ENCODE assay signal across 8 cellular contexts in genomic region chr1:53945433-53946251, GRCh38. TPM values are rescaled to one million over a fixed set of nuclear protein-coding genes. Genes with fewer than 3 reads are reported as not detected.
A peak's percentile ranks its signal among the peaks of the same experiment; 100 is the strongest.
DNase-seq lines count a peak whose midpoint lies in the region; ATAC-seq and TF ChIP-seq lines count a peak whose summit lies in the region.

TSS of gene IFT25 (minus strand) at chr1:53945699. CDS start at chr1:53940082, 5,617 bp downstream.

- H3K27me3 Mint-ChIP-seq in memory B cell: no peaks in the 10 kb centered on the region

- peak within 1 kb of the TSS; percentile 97 for H3K4me3 Mint-ChIP-seq in memory B cell

- DNase-seq in COLO668 (lab: John Stamatoyannopoulos, UW; ENCODE audit: unreplicated experiment): peak; percentile 100
- DNase-seq in GM20000 (ENCODE audit: low spot score): peak; percentile 98
- DNase-seq in HS-5 (ENCODE audit: low read depth): peak; percentile 72
- peak; percentile 85 for DNase-seq in NK-92 (lab: John Stamatoyannopoulos, UW; ENCODE audit: unreplicated experiment)
- DNase-seq in effector CD8-positive, alpha-beta T cell (lab: John Stamatoyannopoulos, UW): peak; percentile 98
- DNase-seq in memory B cell (ENCODE audit: low spot score in 2 of 2): peak; percentile 100
- peak; percentile 97 for DNase-seq in stimulated activated CD8-positive, alpha-beta memory T cell treated with anti-CD3 and anti-CD28 coated beads, Interleukin-12 subunit alpha, Interleukin-12 subunit beta, amount 100 ng/mL, for 1 hour (ENCODE audit: low read depth)

- H3K9me3 Mint-ChIP-seq in memory B cell: no peaks in the 10 kb centered on the region

- CTCF ChIA-PET in activated CD8-positive, alpha-beta memory T cell treated with anti-CD3 and anti-CD28 coated beads for 36 hours (lab: Charles Lee): interaction anchor here (1.0 to 2.1 kb wide), 7 partner anchors 11 to 1541 kb away, joined by 3 to 11 read pairs (median 3); partner anchors contain the start of genes ORC1, PRPF38A and YIPF1

- H3K27ac Mint-ChIP-seq in memory B cell: peak within 1 kb of the TSS; percentile 94

- POLR2A ChIA-PET in activated CD8-positive, alpha-beta memory T cell treated with anti-CD3 and anti-CD28 coated beads for 36 hours (lab: Charles Lee): interaction anchor here (0.8 to 1.9 kb wide), 5 partner anchors 56 to 853 kb away, joined by 3 to 13 read pairs (median 6); partner anchors contain the start of genes NDC1, TCEANC2, TMEM59 and YIPF1

- peaks cover 24% of the 10 kb centered on the region for H3K4me1 Mint-ChIP-seq in memory B cell

- peak; percentile 75 for ATAC-seq in memory B cell (ENCODE audit: low read depth)

- no peak for TF ChIP-seq CTCF in GM20000 (IDR thresholded peaks at IDR 0.05; ENCODE audit: extremely low read depth, missing control alignments)

- H3K36me3 Mint-ChIP-seq in memory B cell: no peaks in the 10 kb centered on the region

RNA-seq across cellular contexts. Expression of gene IFT25, which starts in this region (rescaled TPM):
- total RNA-seq in activated CD8-positive, alpha-beta memory T cell treated with anti-CD3 and anti-CD28 coated beads for 36 hours: 10 to 100 TPM; 54.8 to 55.1 TPM

Comparison
In these comparisons a context has a peak if more than half of its experiments do, and no peak if none do; other contexts are left out.
1. Peak in every context shown above with its lines: DNase-seq and ATAC-seq.